Comparison of ENCODE assay signal across 27 cellular contexts in genomic region chr3:165742351-165742750, GRCh38.
DNase-seq lines count a peak whose midpoint lies in the region; ATAC-seq and TF ChIP-seq lines count a peak whose summit lies in the region.
"Had no signal": no experiment of that assay in that cellular context is flagged by ENCODE, and none has a peak within 500 bp of the region (broad histone marks: within the 10 kb centered on the region; RNA-seq: fewer than 3 reads in every experiment).

No MANE protein-coding gene starts in this region.

- TF ChIP-seq CTCF in foreskin keratinocyte (conservative IDR thresholded peaks at IDR 0.05) = no peak
- TF ChIP-seq CTCF in transverse colon (IDR thresholded peaks at IDR 0.05) = no peak

- H3K27me3 ChIP-seq in foreskin keratinocyte = no peaks in the 10 kb centered on the region
- H3K27me3 ChIP-seq in transverse colon = no peaks in the 10 kb centered on the region
- H3K27me3 ChIP-seq: BE2C, cardiac muscle cell, gastroesophageal sphincter, right atrium auricular region, spleen had no signal

- H3K9me3 ChIP-seq in transverse colon = no peaks in the 10 kb centered on the region
- H3K9me3 ChIP-seq: BE2C, gastroesophageal sphincter, mucosa of descending colon, right atrium auricular region had no signal

- H3K4me1 ChIP-seq in foreskin keratinocyte (no peaks in the 10 kb centered on the region), transverse colon (no peaks in the 10 kb centered on the region)
- H3K4me1 ChIP-seq: BE2C, gastroesophageal sphincter, right atrium auricular region, spleen had no signal

- H3K36me3 ChIP-seq in transverse colon = no peaks in the 10 kb centered on the region
- H3K36me3 ChIP-seq: BE2C, cardiac muscle cell, gastroesophageal sphincter, right atrium auricular region, spleen had no signal

- H3K4me3 ChIP-seq in transverse colon = no peak overlapping the region
- H3K4me3 ChIP-seq: cardiac muscle cell, gastroesophageal sphincter, GM23248, mucosa of descending colon, right atrium auricular region, spleen had no signal

- TF ChIP-seq EP300 in transverse colon (IDR thresholded peaks at IDR 0.05; ENCODE audit: low read depth) = no peak

- peak; percentile 54 for ATAC-seq in foreskin keratinocyte
- ATAC-seq: activated naive CD4-positive, alpha-beta T cell treated with anti-CD3 and anti-CD28 coated beads, Interleukin-2, amount 50 U/mL, for 72 hours; gastroesophageal sphincter; left ventricle myocardium superior; mucosa of descending colon had no signal

- peak; percentile 91 for DNase-seq in COR-L47 (lab: John Stamatoyannopoulos, UW)
- DNase-seq in NCI-H1105 (lab: John Stamatoyannopoulos, UW) = peak; percentile 90
- DNase-seq in NCI-H748 (lab: John Stamatoyannopoulos, UW; ENCODE audit: unreplicated experiment) = peak; percentile 52
- DNase-seq in foreskin keratinocyte = peak; percentile 25
- DNase-seq in NCI-H146 (lab: John Stamatoyannopoulos, UW) = no peak
- no peak for DNase-seq in globus pallidus (ENCODE audit: low spot score)
- DNase-seq in pons (ENCODE audit: low spot score) = no peak
- DNase-seq in transverse colon = no peak
- DNase-seq: activated CD4-positive, alpha-beta T cell treated with anti-CD3 and anti-CD28 coated beads for 4 hours; activated T-cell treated with anti-CD3 and anti-CD28 coated beads for 4 hours; BE2C; cortex of kidney; DMS79 treated with DMSO at 0.1 percent for 48 hours; endodermal cell; GM23248; left ventricle myocardium superior; mucosa of descending colon; NCI-H187; NCI-H2227 treated with DMSO at 0.1 percent for 48 hours; spleen; stimulated activated CD4-positive, alpha-beta T cell treated with anti-CD3 and anti-CD28 coated beads, Interleukin-2, amount 100 ng/mL, for 48 hours had no signal

- TF ChIP-seq POLR2A in transverse colon (IDR thresholded peaks at IDR 0.05) = no peak

- intact Hi-C loops in transverse colon (cut with DNase I; ENCODE audit: low total_unique reads) = no loop called here

- H3K27ac ChIP-seq in foreskin keratinocyte (no peak overlapping the region), transverse colon (no peak overlapping the region)
- H3K27ac ChIP-seq: cardiac muscle cell, gastroesophageal sphincter, GM23248, KMS-11, right atrium auricular region, spleen, VCaP had no signal

- in situ Hi-C loops in transverse colon (cut with MboI; ENCODE audit: low pct_ligation_motif_present in 1 of 4, low pct_unique_long_range_greater_than_20kb in 1 of 4, low sequenced_read_pairs in 3 of 4) = no loop called here

Comparison
In these comparisons a context has a peak if more than half of its experiments do, and no peak if none do; other contexts are left out.
1. DNase-seq: peak in COR-L47 (single experiment), NCI-H1105 (single experiment), NCI-H748 (single experiment) and foreskin keratinocyte (2 of 2); none in NCI-H146 (single experiment), globus pallidus (single experiment), pons (single experiment) and transverse colon (single experiment).